In the genomic region with DNA sequence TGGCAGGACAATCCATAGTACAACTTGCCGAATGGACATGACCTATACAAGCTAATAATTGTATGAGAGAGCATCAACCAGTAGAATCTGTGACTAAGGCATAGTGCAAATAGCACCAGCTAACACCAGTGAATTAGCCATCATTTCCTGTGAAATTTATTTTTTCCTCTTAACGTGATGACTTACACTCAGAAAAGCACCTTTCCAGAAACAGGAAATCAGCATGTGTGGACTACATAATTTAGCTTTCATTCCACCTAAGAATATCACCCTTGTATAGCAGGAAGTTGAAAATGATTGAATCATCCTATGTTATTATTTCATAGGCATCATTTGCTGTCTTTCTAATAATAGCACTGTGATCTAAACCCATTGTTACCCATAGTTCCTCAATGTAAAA, we compare ENCODE assay signal across 18 cellular contexts.
A peak's percentile ranks its signal among the peaks of the same experiment; 100 is the strongest.
DNase-seq lines count a peak whose midpoint lies in the region; ATAC-seq and TF ChIP-seq lines count a peak whose summit lies in the region.
"Had no signal": no experiment of that assay in that cellular context is flagged by ENCODE, and none has a peak within 500 bp of the region (broad histone marks: within the 10 kb centered on the region; RNA-seq: fewer than 3 reads in every experiment).

No MANE protein-coding gene starts in this region.

- TF ChIP-seq CTCF in RWPE1 (conservative IDR thresholded peaks at IDR 0.05; ENCODE audit: low read depth) = no peak
- no peak for TF ChIP-seq CTCF in epithelial cell of esophagus (IDR thresholded peaks at IDR 0.05; ENCODE audit: insufficient read depth, low read depth, low read length, missing control alignments)
- no peak for TF ChIP-seq CTCF in uterus (IDR thresholded peaks at IDR 0.05)

- peak in 2 of 3 experiments; percentile 3 to 30 for DNase-seq in NCI-H1417 (lab: John Stamatoyannopoulos, UW)
- no peak for DNase-seq in NCI-H1417 treated with DMSO at 0.1 percent for 48 hours (lab: John Stamatoyannopoulos, UW)
- DNase-seq in RWPE1 (ENCODE audit: low spot score) = peak; percentile 1
- DNase-seq in epithelial cell of esophagus (ENCODE audit: low read depth) = peak; percentile 61
- peak; percentile 74 for DNase-seq in pulmonary artery endothelial cell (ENCODE audit: low read depth, low spot score)
- no peak for DNase-seq in uterus
- DNase-seq: GOT3; MV-4-11; NCI-H1436 treated with DMSO at 0.1 percent for 48 hours; NCI-H2107; NCI-H69; NK-92 treated with Interleukin-12 subunit alpha and Interleukin-12 subunit beta, amount 100 ng/mL, for 24 hours; OCI-M1 had no signal

- H3K27me3 ChIP-seq in uterus = no peaks in the 10 kb centered on the region
- H3K27me3 ChIP-seq: BLaER1 treated with 17β-estradiol and CSF1 and Interleukin-3, amounts not matched to agents 10 nM and 100 nM had no signal

- H3K9me3 ChIP-seq in uterus = no peaks in the 10 kb centered on the region
- H3K9me3 ChIP-seq: BLaER1 treated with 17β-estradiol and CSF1 and Interleukin-3, amounts not matched to agents 10 nM and 100 nM had no signal

- no peaks in the 10 kb centered on the region for H3K4me1 ChIP-seq in uterus

- POLR2A ChIA-PET in RWPE1 (lab: Yijun Ruan, JAX; ENCODE audit: low non-redundant PET) = no interaction called here

- CTCF ChIA-PET in RWPE1 (lab: Yijun Ruan, JAX) = no interaction called here

- ATAC-seq in HG02852 (IDR thresholded peaks at IDR 0.05; ENCODE audit: unreplicated experiment) (no peak), HG03520 (IDR thresholded peaks at IDR 0.05; ENCODE audit: unreplicated experiment) (no peak)

- intact Hi-C loops in uterus (cut with DNase I; ENCODE audit: low total_unique reads) = no loop called here

- H3K36me3 ChIP-seq in uterus = no peaks in the 10 kb centered on the region
- H3K36me3 ChIP-seq: BLaER1 treated with 17β-estradiol and CSF1 and Interleukin-3, amounts not matched to agents 10 nM and 100 nM had no signal

- no peak for TF ChIP-seq POLR2A in uterus (IDR thresholded peaks at IDR 0.05)

- H3K4me3 ChIP-seq in epithelial cell of esophagus (ENCODE audit: low read length) (no peak overlapping the region), uterus (no peak overlapping the region)
- H3K4me3 ChIP-seq: BLaER1 treated with 17β-estradiol and CSF1 and Interleukin-3, amounts not matched to agents 10 nM and 100 nM; SK-N-MC had no signal

- H3K27ac ChIP-seq in RWPE1 (no peak overlapping the region), uterus (no peak overlapping the region)
- H3K27ac ChIP-seq: 22Rv1; BLaER1 treated with 17β-estradiol and CSF1 and Interleukin-3, amounts not matched to agents 10 nM and 100 nM; SK-N-MC had no signal

Comparison
In these comparisons a context has a peak if more than half of its experiments do, and no peak if none do; other contexts are left out.
1. DNase-seq: peak in NCI-H1417 (2 of 3), RWPE1 (single experiment), epithelial cell of esophagus (single experiment) and pulmonary artery endothelial cell (single experiment); none in NCI-H1417 treated with DMSO at 0.1 percent for 48 hours (single experiment) and uterus (0 of 2).